In genomic region chr18:74351354-74351753, GRCh38 we compare ENCODE assay signal across 9 cellular contexts. TPM values are rescaled to one million over a fixed set of nuclear protein-coding genes. Genes with fewer than 3 reads are reported as not detected.
DNase-seq lines count a peak whose midpoint lies in the region; ATAC-seq lines count a peak whose summit lies in the region.
"Had no signal": no experiment of that assay in that cellular context is flagged by ENCODE, and none has a peak within 500 bp of the region (broad histone marks: within the 10 kb centered on the region; RNA-seq: fewer than 3 reads in every experiment).

No MANE protein-coding gene starts in this region.

- no peak overlapping the region for H3K56ac ChIP-seq in mesendoderm (ENCODE audit: low read length)

- H3K36me3 ChIP-seq in mesendoderm (ENCODE audit: control insufficient read depth, insufficient read depth, low read length) = no peaks in the 10 kb centered on the region

- H3K23ac ChIP-seq in mesendoderm (ENCODE audit: low read length) = no peak overlapping the region

- in situ Hi-C loops in SK-MEL-5 (cut with HindIII; ENCODE audit: low pct_unique_long_range_greater_than_20kb, low sequenced_read_pairs) = no loop called here

- no peak overlapping the region for H2BK5ac ChIP-seq in mesendoderm (ENCODE audit: low read length)

- H3K4ac ChIP-seq in mesendoderm (ENCODE audit: low read depth, low read length) = no peak overlapping the region

- no peak overlapping the region for H2AK5ac ChIP-seq in mesendoderm (ENCODE audit: low read length)

- H3K4me1 ChIP-seq in mesendoderm (ENCODE audit: control insufficient read depth, low read depth, low read length) = no peaks in the 10 kb centered on the region

- H3K79me2 ChIP-seq in mesendoderm (ENCODE audit: control insufficient read depth, insufficient read depth, low read length) = no peaks in the 10 kb centered on the region

- no peak overlapping the region for H4K8ac ChIP-seq in mesendoderm (ENCODE audit: low read depth, low read length)

- H3K4me2 ChIP-seq in mesendoderm (ENCODE audit: low read length) = no peak overlapping the region

- no peaks in the 10 kb centered on the region for H3K79me1 ChIP-seq in mesendoderm (ENCODE audit: low read length)

- H3K27ac ChIP-seq in mesendoderm (ENCODE audit: low read depth, low read length) = no peak overlapping the region

- ATAC-seq in GM18868 (IDR thresholded peaks at IDR 0.05; ENCODE audit: unreplicated experiment) (peak; percentile 82), HG02938 (IDR thresholded peaks at IDR 0.05; ENCODE audit: unreplicated experiment) (peak; percentile 69), HG02870 (IDR thresholded peaks at IDR 0.05; ENCODE audit: unreplicated experiment) (no peak)

- WGBS in mesendoderm (ENCODE audit: extremely low coverage, insufficient coverage, low lambda C conversion rate) = no CpG with 5 or more reads among the region's 1 CpG

- no peak overlapping the region for H4K5ac ChIP-seq in mesendoderm (ENCODE audit: low read length)

- DNase-seq in SK-MEL-5 (ENCODE audit: low read depth, low spot score) (peak; percentile 6), mesendoderm (peak; percentile 77), ureter (ENCODE audit: low spot score) (no peak), SK-N-DZ (ENCODE audit: low spot score) (no peak), NCI-H510A (lab: John Stamatoyannopoulos, UW) (no peak)
- DNase-seq: NCI-H526 had no signal

- H3K27me3 ChIP-seq in mesendoderm (ENCODE audit: insufficient read depth, low read length, poor library complexity) = no peaks in the 10 kb centered on the region

- no peak overlapping the region for H3K9ac ChIP-seq in mesendoderm (ENCODE audit: low read length)

- no peak overlapping the region for H3K18ac ChIP-seq in mesendoderm (ENCODE audit: low read length)

- H2BK120ac ChIP-seq in mesendoderm (ENCODE audit: low read depth, low read length) = no peak overlapping the region

- no peak overlapping the region for H3K4me3 ChIP-seq in mesendoderm (ENCODE audit: low read length)

- no peak overlapping the region for H2BK15ac ChIP-seq in mesendoderm (replicated peaks; ENCODE audit: low read depth)

RNA-seq across cellular contexts. Expression of gene C18orf63, which starts 35.7 kb away (rescaled TPM):
- not detected in 2 replicates for total RNA-seq in SK-MEL-5 (2014; rRNA removed; shearing (Covaris generic))
- not detected in 2 replicates for polyA plus RNA-seq in SK-MEL-5 (2015; cell fraction: cytosol; rRNA removed)
- polyA plus RNA-seq in SK-MEL-5 (2015; cell fraction: nucleus; rRNA removed) = not detected in 2 replicates
- polyA plus RNA-seq in mesendoderm (2013, experiment 1 of 2) = not detected
- polyA plus RNA-seq in mesendoderm (2013, experiment 2 of 2) = under 0.01 TPM
- total RNA-seq in ureter = not detected
- polyA plus RNA-seq in SK-N-DZ (2014; cell fraction: cytosol; rRNA removed) = not detected in 2 replicates
- not detected in 2 replicates for polyA plus RNA-seq in SK-N-DZ (2014; cell fraction: nucleus; rRNA removed)

RNA-seq across cellular contexts. Expression of gene CYB5A, which starts 59.6 kb away (rescaled TPM):
- total RNA-seq in SK-MEL-5 (2014; rRNA removed; shearing (Covaris generic)) = 38.8 and 46.9 TPM in 2 replicates
- 26.1 and 46.6 TPM in 2 replicates for polyA plus RNA-seq in SK-MEL-5 (2015; cell fraction: cytosol; rRNA removed)
- 7.1 and 22.2 TPM in 2 replicates for polyA plus RNA-seq in SK-MEL-5 (2015; cell fraction: nucleus; rRNA removed)
- polyA plus RNA-seq in mesendoderm (2013, experiment 1 of 2) = 79.8 TPM
- 88.2 TPM for polyA plus RNA-seq in mesendoderm (2013, experiment 2 of 2)
- 397 TPM for total RNA-seq in ureter
- 64.1 and 81.8 TPM in 2 replicates for polyA plus RNA-seq in SK-N-DZ (2014; cell fraction: cytosol; rRNA removed)
- 57.4 and 116 TPM in 2 replicates for polyA plus RNA-seq in SK-N-DZ (2014; cell fraction: nucleus; rRNA removed)

Comparison
In these comparisons a context has a peak if more than half of its experiments do, and no peak if none do; other contexts are left out.
1. DNase-seq: peak in SK-MEL-5 (single experiment) and mesendoderm (single experiment); none in ureter (single experiment), SK-N-DZ (single experiment) and NCI-H510A (single experiment).